8 cellular contexts compared by ENCODE assay signal in genomic region chr2:42568431-42569115, GRCh38. TPM values are rescaled to one million over a fixed set of nuclear protein-coding genes. Genes with fewer than 3 reads are reported as not detected.
A peak's percentile ranks its signal among the peaks of the same experiment; 100 is the strongest.
DNase-seq lines count a peak whose midpoint lies in the region; ATAC-seq lines count a peak whose summit lies in the region.

Gene MTA3, plus strand, starts transcription at chr2:42568632. Its CDS starts 114 bp downstream, at chr2:42568746.

- H3K4me1 ChIP-seq in mesodermal cell (ENCODE audit: control insufficient read depth, insufficient read depth, low read length, poor library complexity, severe bottlenecking), result peaks cover 9% of the 10 kb centered on the region

- DNase-seq in C1 segment of cervical spinal cord (lab: John Stamatoyannopoulos, UW), result peak in 12 of 14 donors; percentile 18 to 70 (median 53)
- peak; percentile 44 to 46 for DNase-seq in NCI-H1930 (lab: John Stamatoyannopoulos, UW)
- DNase-seq in activated CD8-positive, alpha-beta memory T cell treated with anti-CD3 and anti-CD28 coated beads for 24 hours, result peak; percentile 85
- peak; percentile 51 to 59 (median 52) for DNase-seq in effector memory CD8-positive, alpha-beta T cell
- peak; percentile 26 for DNase-seq in stimulated activated CD8-positive, alpha-beta memory T cell treated with anti-CD3 and anti-CD28 coated beads, Interleukin-15, amount 100 ng/mL, for 1 hour (ENCODE audit: low read depth)
- DNase-seq in SKM-1 (lab: John Stamatoyannopoulos, UW; ENCODE audit: unreplicated experiment), result no peak

- H3K36me3 ChIP-seq in mesodermal cell (ENCODE audit: control insufficient read depth, insufficient read depth, low read length), result peaks cover 32% of the 10 kb centered on the region

- no peaks in the 10 kb centered on the region for H3K27me3 Mint-ChIP-seq in effector memory CD8-positive, alpha-beta T cell

- peaks cover 9 to 10% of the 10 kb centered on the region in 2 donors for H3K4me1 Mint-ChIP-seq in effector memory CD8-positive, alpha-beta T cell (ENCODE audit: low read depth in 2 of 2)

- H3K4me3 Mint-ChIP-seq in effector memory CD8-positive, alpha-beta T cell, result peak within 1 kb of the TSS; percentile 89 to 91

- peak within 1 kb of the TSS; percentile 77 for H3K4me3 ChIP-seq in mesodermal cell (ENCODE audit: extremely low read depth, insufficient read depth, low read length, poor library complexity, severe bottlenecking)

- no peaks in the 10 kb centered on the region for H3K36me3 Mint-ChIP-seq in effector memory CD8-positive, alpha-beta T cell (ENCODE audit: insufficient read depth)

- H3K9me3 ChIP-seq in mesodermal cell (ENCODE audit: control insufficient read depth, low read length), result no peaks in the 10 kb centered on the region

- 0 to 1% methylated on average over 12 to 20 of the region's 67 CpGs for WGBS in mesodermal cell (ENCODE audit: insufficient coverage in 2 of 2), 2 experiments

- peak within 1 kb of the TSS; percentile 95 to 96 for H3K27ac Mint-ChIP-seq in effector memory CD8-positive, alpha-beta T cell

- H3K27ac ChIP-seq in mesodermal cell (ENCODE audit: low read depth, low read length, severe bottlenecking), result peak within 1 kb of the TSS; percentile 53

- peak; percentile 42 for ATAC-seq in GM21528 (IDR thresholded peaks at IDR 0.05; ENCODE audit: low FRiP score, unreplicated experiment)
- peak; percentile 91 for ATAC-seq in effector memory CD8-positive, alpha-beta T cell (replicated peaks)

- H3K9me3 Mint-ChIP-seq in effector memory CD8-positive, alpha-beta T cell, result no peaks in the 10 kb centered on the region

RNA-seq across cellular contexts. Expression of gene MTA3, which starts in this region (rescaled TPM):
- polyA plus RNA-seq in mesodermal cell (2013, experiment 1 of 2), result 76.2 TPM
- polyA plus RNA-seq in mesodermal cell (2013, experiment 2 of 2), result 74.0 TPM
